Comparison of ENCODE assay signal across 8 cellular contexts in genomic region chr1:179955731-179956130, GRCh38. TPM values are rescaled to one million over a fixed set of nuclear protein-coding genes. Genes with fewer than 3 reads are reported as not detected.
DNase-seq lines count a peak whose midpoint lies in the region; TF ChIP-seq lines count a peak whose summit lies in the region.

No MANE protein-coding gene starts in this region.

- H3K4me3 Mint-ChIP-seq in H9: peak overlapping the region; percentile 85 to 87

- no peak overlapping the region for H4K5ac ChIP-seq in H9 (ENCODE audit: insufficient read length, low read depth, low read length)

- H3K4ac ChIP-seq in H9 (ENCODE audit: low read depth, low read length): no peak overlapping the region

- H3K18ac ChIP-seq in H9 (ENCODE audit: insufficient read length, low read depth, low read length): no peak overlapping the region

- peak overlapping the region in 1 of 3 experiments; percentile 13; a peak in 1 of 7 replicates for H3K27ac Mint-ChIP-seq in H9

- H3K4me1 ChIP-seq in H9 (ENCODE audit: insufficient read depth, low read length) (no peaks in the 10 kb centered on the region), fibroblast of lung (ENCODE audit: control insufficient read depth, extremely low read depth, insufficient read depth, low read length) (peaks cover 2% of the 10 kb centered on the region), skeletal muscle satellite cell (ENCODE audit: control insufficient read depth, insufficient read depth, low read length) (peaks cover 16% of the 10 kb centered on the region)

- H3K56ac ChIP-seq in H9 (ENCODE audit: insufficient read length, low read depth, low read length): no peak overlapping the region

- H4K8ac ChIP-seq in H9 (replicated peaks; ENCODE audit: insufficient read length, low read depth, low read length): no peak overlapping the region

- H2BK120ac ChIP-seq in H9 (ENCODE audit: low read depth, low read length, poor library complexity, severe bottlenecking): no peak overlapping the region

- no peaks in the 10 kb centered on the region for H3K27me3 Mint-ChIP-seq in H9 (ENCODE audit: low read depth)

- no peak overlapping the region for H2BK5ac ChIP-seq in H9 (ENCODE audit: insufficient read length, low read length)

- H3K79me2 ChIP-seq in H9 (ENCODE audit: insufficient read depth, low read length): peaks cover 12% of the 10 kb centered on the region
- peaks cover 57% of the 10 kb centered on the region for H3K79me2 ChIP-seq in fibroblast of lung (ENCODE audit: control insufficient read depth, insufficient read depth, low read length)

- H3K4me3 ChIP-seq in SK-N-MC: peak overlapping the region; percentile 91
- peak overlapping the region; percentile 58 to 91 (median 82) for H3K4me3 ChIP-seq in fibroblast of lung (replicated peaks in 1 of 4; ENCODE audit: control extremely low read depth in 1 of 4, insufficient read depth in 1 of 4, low read depth in 3 of 4, low read length in 4 of 4)
- H3K4me3 ChIP-seq in skeletal muscle satellite cell (ENCODE audit: low read length): peak overlapping the region; percentile 94

- H3K36me3 Mint-ChIP-seq in H9 (ENCODE audit: insufficient read depth in 1 of 3, low read depth in 3 of 3): no peaks in the 10 kb centered on the region

- H3K23me2 ChIP-seq in H9 (ENCODE audit: insufficient read length, low read depth, low read length, poor library complexity, severe bottlenecking): peaks cover 3% of the 10 kb centered on the region

- H3K9ac ChIP-seq in H9 (ENCODE audit: extremely low read depth, insufficient read length, low read length) (peak overlapping the region; percentile 45), SK-N-MC (ENCODE audit: insufficient read length) (peak overlapping the region; percentile 96), fibroblast of lung (ENCODE audit: insufficient read depth, low read length) (no peak overlapping the region), skeletal muscle satellite cell (ENCODE audit: low read depth, low read length) (peak overlapping the region; percentile 95)

- in situ Hi-C loops in ACHN (cut with HindIII; ENCODE audit: low pct_ligation_motif_present, low pct_unique_long_range_greater_than_20kb, low sequenced_read_pairs): no loop called here

- no peak overlapping the region for H2BK12ac ChIP-seq in H9 (ENCODE audit: insufficient read length, low read depth, low read length)

- H3T11ph ChIP-seq in H9 (ENCODE audit: low read length): no peak overlapping the region

- no peaks in the 10 kb centered on the region for H3K27me3 ChIP-seq in H9 (ENCODE audit: insufficient read depth, low read length)
- H3K27me3 ChIP-seq in fibroblast of lung (ENCODE audit: control insufficient read depth, insufficient read depth, low read length): no peaks in the 10 kb centered on the region
- H3K27me3 ChIP-seq in skeletal muscle satellite cell (ENCODE audit: control insufficient read depth, insufficient read depth, low read length): no peaks in the 10 kb centered on the region

- H4K20me1 ChIP-seq in H9 (ENCODE audit: control insufficient read depth, insufficient read depth, insufficient read length) (no peaks in the 10 kb centered on the region), fibroblast of lung (ENCODE audit: control insufficient read depth, extremely low read depth, insufficient read depth, low read length) (no peaks in the 10 kb centered on the region)

- H2BK15ac ChIP-seq in H9 (ENCODE audit: low read depth, low read length): no peak overlapping the region

- peak overlapping the region; percentile 84 for H3K4me2 ChIP-seq in H9 (ENCODE audit: insufficient read depth, insufficient read length, low read length)
- peak overlapping the region; percentile 85 for H3K4me2 ChIP-seq in fibroblast of lung (ENCODE audit: extremely low read depth, insufficient read depth, low read length)
- peak overlapping the region; percentile 86 for H3K4me2 ChIP-seq in skeletal muscle satellite cell (ENCODE audit: low read length)

- H3K23ac ChIP-seq in H9 (ENCODE audit: insufficient read length, low read depth, low read length): no peak overlapping the region

- H3K9me3 ChIP-seq in H9 (ENCODE audit: control insufficient read depth, low read depth, low read length): no peaks in the 10 kb centered on the region
- no peaks in the 10 kb centered on the region for H3K9me3 ChIP-seq in SK-N-MC (ENCODE audit: low read depth, low read length)
- H3K9me3 ChIP-seq in fibroblast of lung (ENCODE audit: control insufficient read depth, insufficient read depth, low read depth, low read length): no peaks in the 10 kb centered on the region
- no peaks in the 10 kb centered on the region for H3K9me3 ChIP-seq in skeletal muscle satellite cell (replicated peaks; ENCODE audit: low read length)

- no peak overlapping the region for H2AK5ac ChIP-seq in H9 (ENCODE audit: insufficient read length, low read length)

- H2AFZ ChIP-seq in H9 (ENCODE audit: low read length) (no peak overlapping the region), fibroblast of lung (ENCODE audit: low read length) (no peak overlapping the region)

- WGBS in H9 (ENCODE audit: extremely low coverage, insufficient read length, low lambda C conversion rate): no CpG with 5 or more reads among the region's 3 CpGs

- H2BK20ac ChIP-seq in H9 (ENCODE audit: low read depth, low read length, poor library complexity, severe bottlenecking): no peak overlapping the region

- DNase-seq in H9: no peak
- no peak for DNase-seq in SK-N-MC (ENCODE audit: low read depth, low spot score)
- DNase-seq in fibroblast of lung (ENCODE audit: low read depth in 2 of 2): no peak
- DNase-seq in ACHN: no peak
- no peak for DNase-seq in NCI-H1930 (lab: John Stamatoyannopoulos, UW)
- no peak for DNase-seq in activated CD4-positive, alpha-beta T cell treated with anti-CD3 and anti-CD28 coated beads for 4 hours
- no peak for DNase-seq in HuH-7.5 (ENCODE audit: low spot score)

- peaks cover 14 to 18% of the 10 kb centered on the region in 2 experiments for H3K4me1 Mint-ChIP-seq in H9

- H4K91ac ChIP-seq in H9 (ENCODE audit: insufficient read length, low read depth, low read length): no peak overlapping the region

- no peaks in the 10 kb centered on the region for H3K9me3 Mint-ChIP-seq in H9

- no peak overlapping the region for H3K14ac ChIP-seq in H9 (ENCODE audit: insufficient read depth, low read length)

- no peaks in the 10 kb centered on the region for H3K79me1 ChIP-seq in H9 (ENCODE audit: insufficient read depth, low read depth, low read length, poor library complexity, severe bottlenecking)

- TF ChIP-seq CTCF in H9 (conservative IDR thresholded peaks at IDR 0.05): no peak
- TF ChIP-seq CTCF in fibroblast of lung (conservative IDR thresholded peaks at IDR 0.05 in 1 of 2, IDR thresholded peaks at IDR 0.05 in 1 of 2; ENCODE audit: low read depth in 1 of 2, low read length in 2 of 2): no peak

- no peak overlapping the region for H3K27ac ChIP-seq in H9 (ENCODE audit: insufficient read length, low read depth, low read length)
- no peak overlapping the region for H3K27ac ChIP-seq in SK-N-MC
- no peak overlapping the region for H3K27ac ChIP-seq in fibroblast of lung (ENCODE audit: insufficient read depth, low read length)

- H3K36me3 ChIP-seq in SK-N-MC (ENCODE audit: insufficient read depth, low read length): no peaks in the 10 kb centered on the region
- no peaks in the 10 kb centered on the region for H3K36me3 ChIP-seq in fibroblast of lung (ENCODE audit: control insufficient read depth, insufficient read depth, low read length)
- H3K36me3 ChIP-seq in skeletal muscle satellite cell (ENCODE audit: insufficient read depth, low read length): no peaks in the 10 kb centered on the region

RNA-seq across cellular contexts. Expression of gene CEP350, which starts 1.1 kb away (rescaled TPM):
- total RNA-seq in H9 (2021) (30.9 and 39.2 TPM in 2 replicates), fibroblast of lung (71.1 and 101 TPM in 2 replicates)
- polyA plus RNA-seq in fibroblast of lung: 14.3 and 19.0 TPM in 2 replicates
- polyA plus RNA-seq in fibroblast of lung (2012): 8.8 and 11.6 TPM in 2 replicates
- 25.8 and 44.3 TPM in 2 replicates for polyA minus RNA-seq in fibroblast of lung (ENCODE audit: low replicate concordance)
- 29.5 and 40.3 TPM in 2 replicates for total RNA-seq in skeletal muscle satellite cell (2012; rRNA removed)
